8 cellular contexts compared by ENCODE assay signal in genomic region chr6:87968435-87969278, GRCh38.
DNase-seq lines count a peak whose midpoint lies in the region; ATAC-seq and TF ChIP-seq lines count a peak whose summit lies in the region.

No MANE protein-coding gene starts in this region.

- no peaks in the 10 kb centered on the region for H3K36me3 ChIP-seq in aorta (ENCODE audit: control insufficient read depth in 1 of 2, insufficient read depth in 2 of 2, low read length in 1 of 2)

- intact Hi-C loops in aorta (cut with DNase I): no loop called here

- H3K4me3 ChIP-seq in AG09309 (ENCODE audit: control insufficient read depth, low read depth, low read length): peak overlapping the region; percentile 21
- peak overlapping the region; percentile 38 to 53 for H3K4me3 ChIP-seq in aorta (ENCODE audit: low read length in 2 of 2)

- H3K9me3 ChIP-seq in aorta (ENCODE audit: control insufficient read depth, low read length): peaks cover 2% of the 10 kb centered on the region

- ATAC-seq in GM19043 (IDR thresholded peaks at IDR 0.05; ENCODE audit: low read depth, unreplicated experiment): peak; percentile 53
- ATAC-seq in aorta (ENCODE audit: low FRiP score): no peak

- no peak overlapping the region for H3K27ac ChIP-seq in aorta (ENCODE audit: low read depth in 1 of 2, low read length in 2 of 2)

- WGBS in aorta, 2 donors: 12 to 13% methylated on average over 26 of the region's 26 CpGs

- H3K27me3 ChIP-seq in aorta (ENCODE audit: control insufficient read depth in 1 of 2, insufficient read depth in 2 of 2, low read length in 1 of 2): no peaks in the 10 kb centered on the region

- DNase-seq in AG09309 (ENCODE audit: low read depth) (no peak), NCI-H2171 treated with DMSO at 0.1 percent for 48 hours (lab: John Stamatoyannopoulos, UW) (peak; percentile 76), cerebellum (ENCODE audit: low spot score) (peak; percentile 23), mucosa of gallbladder (ENCODE audit: low spot score) (peak; percentile 22), aorta (peak in 1 of 2 donors; percentile 33), epidermal melanocyte (ENCODE audit: insufficient read length, low spot score) (no peak), SW480 (ENCODE audit: low spot score) (no peak)

- no peak for TF ChIP-seq CTCF in AG09309 (IDR thresholded peaks at IDR 0.05; ENCODE audit: control insufficient read depth, insufficient read depth, low read depth, low read length, missing control alignments)

- H3K4me1 ChIP-seq in aorta (ENCODE audit: control insufficient read depth in 1 of 2, insufficient read depth in 2 of 2, low read length in 2 of 2): peaks cover 0 to 3% of the 10 kb centered on the region in 2 donors

Comparison
In these comparisons a context has a peak if more than half of its experiments do, and no peak if none do; other contexts are left out.
1. DNase-seq: peak in NCI-H2171 treated with DMSO at 0.1 percent for 48 hours (single experiment), cerebellum (single experiment) and mucosa of gallbladder (single experiment); none in AG09309 (single experiment), epidermal melanocyte (single experiment) and SW480 (single experiment).